In genomic region chr1:93592636-93592949, GRCh38 we compare ENCODE assay signal across 13 cellular contexts.
DNase-seq lines count a peak whose midpoint lies in the region; ATAC-seq and TF ChIP-seq lines count a peak whose summit lies in the region.
"Had no signal": no experiment of that assay in that cellular context is flagged by ENCODE, and none has a peak within 500 bp of the region (broad histone marks: within the 10 kb centered on the region; RNA-seq: fewer than 3 reads in every experiment).

No MANE protein-coding gene starts in this region.

- peak; percentile 6 for ATAC-seq in esophagus mucosa
- no peak for ATAC-seq in naive thymus-derived CD8-positive, alpha-beta T cell
- ATAC-seq: gastroesophageal sphincter had no signal

- H3K4me1 Mint-ChIP-seq in naive thymus-derived CD8-positive, alpha-beta T cell, result peaks cover 15 to 38% (median 28%) of the 10 kb centered on the region in 4 donors
- H3K4me1 Mint-ChIP-seq in type B pancreatic cell (ENCODE audit: unreplicated experiment) (peaks cover 78% of the 10 kb centered on the region), neural progenitor cell (peaks cover 24% of the 10 kb centered on the region)

- CTCF ChIA-PET in RWPE1 (lab: Yijun Ruan, JAX), result interaction anchor here (0.7 to 0.8 kb wide), 4 partner anchors 17 to 221 kb away, joined by 3 read pairs; no protein-coding TSS in a partner anchor

- no peak overlapping the region for H3K4me3 Mint-ChIP-seq in naive thymus-derived CD8-positive, alpha-beta T cell
- H3K4me3 Mint-ChIP-seq in type B pancreatic cell, result peak overlapping the region; percentile 80
- no peak overlapping the region for H3K4me3 Mint-ChIP-seq in neural progenitor cell
- H3K4me3 Mint-ChIP-seq: activated T-cell treated with anti-CD3 and anti-CD28 coated beads, Interleukin-2, amount 50 U/mL, for 24 hours had no signal

- no peaks in the 10 kb centered on the region for H3K9me3 ChIP-seq in neural progenitor cell (ENCODE audit: low read depth)
- H3K9me3 ChIP-seq: gastroesophageal sphincter, ovary had no signal

- no peak for DNase-seq in RWPE1 (ENCODE audit: low spot score)
- DNase-seq in naive thymus-derived CD8-positive, alpha-beta T cell, result no peak
- no peak for DNase-seq in type B pancreatic cell (ENCODE audit: extremely low spot score, unreplicated experiment)
- no peak for DNase-seq in neural progenitor cell (ENCODE audit: low spot score)
- no peak for DNase-seq in hypothalamus (lab: John Stamatoyannopoulos, UW)
- no peak for DNase-seq in NCI-H2171 treated with DMSO at 0.1 percent for 48 hours (lab: John Stamatoyannopoulos, UW)
- DNase-seq: activated T-cell treated with anti-CD3 and anti-CD28 coated beads, Interleukin-2, amount 50 U/mL, for 24 hours; ovary; WERI-Rb-1 had no signal

- H3K27me3 Mint-ChIP-seq in naive thymus-derived CD8-positive, alpha-beta T cell, result no peaks in the 10 kb centered on the region
- H3K27me3 Mint-ChIP-seq in type B pancreatic cell (no peaks in the 10 kb centered on the region), neural progenitor cell (ENCODE audit: insufficient read depth, low read depth) (peaks cover 7% of the 10 kb centered on the region)

- no peak overlapping the region for H3K4me3 ChIP-seq in neural progenitor cell
- H3K4me3 ChIP-seq: dorsolateral prefrontal cortex, gastroesophageal sphincter, ovary had no signal

- H3K27me3 ChIP-seq in neural progenitor cell, result no peaks in the 10 kb centered on the region
- H3K27me3 ChIP-seq: gastroesophageal sphincter, ovary had no signal

- peak overlapping the region; percentile 86 for H3K27ac ChIP-seq in RWPE1
- no peak overlapping the region for H3K27ac ChIP-seq in neural progenitor cell
- H3K27ac ChIP-seq: HL-60, ovary, WERI-Rb-1 had no signal

- no peaks in the 10 kb centered on the region for H3F3A ChIP-seq in neural progenitor cell (ENCODE audit: low read depth)

- no peaks in the 10 kb centered on the region for H3K36me3 ChIP-seq in neural progenitor cell
- H3K36me3 ChIP-seq: ovary, WERI-Rb-1 had no signal

- POLR2A ChIA-PET in RWPE1 (lab: Yijun Ruan, JAX; ENCODE audit: low non-redundant PET), result no interaction called here
- POLR2A ChIA-PET in naive thymus-derived CD8-positive, alpha-beta T cell (lab: Charles Lee), result no interaction called here

- no peak overlapping the region for H3K9ac ChIP-seq in neural progenitor cell

- peaks cover 0 to 3% (median 0%) of the 10 kb centered on the region in 3 donors for H3K36me3 Mint-ChIP-seq in naive thymus-derived CD8-positive, alpha-beta T cell
- H3K36me3 Mint-ChIP-seq in type B pancreatic cell (peaks cover 26% of the 10 kb centered on the region), neural progenitor cell (peaks cover 21% of the 10 kb centered on the region)

- peak overlapping the region in 8 of 10 donors; percentile 29 to 94 (median 74) for H3K27ac Mint-ChIP-seq in naive thymus-derived CD8-positive, alpha-beta T cell
- H3K27ac Mint-ChIP-seq in type B pancreatic cell (peak overlapping the region; percentile 91), neural progenitor cell (no peak overlapping the region)
- H3K27ac Mint-ChIP-seq: activated T-cell treated with anti-CD3 and anti-CD28 coated beads, Interleukin-2, amount 50 U/mL, for 24 hours had no signal

- H3K4me2 ChIP-seq in neural progenitor cell, result no peak overlapping the region

- peaks cover 6% of the 10 kb centered on the region for H4K20me1 ChIP-seq in neural progenitor cell (ENCODE audit: low read depth)

- no peaks in the 10 kb centered on the region for H3K9me3 Mint-ChIP-seq in naive thymus-derived CD8-positive, alpha-beta T cell
- H3K9me3 Mint-ChIP-seq in type B pancreatic cell (no peaks in the 10 kb centered on the region), neural progenitor cell (no peaks in the 10 kb centered on the region)
- H3K9me3 Mint-ChIP-seq: activated T-cell treated with anti-CD3 and anti-CD28 coated beads, Interleukin-2, amount 50 U/mL, for 24 hours had no signal

- no peak overlapping the region for H2AFZ ChIP-seq in neural progenitor cell (replicated peaks)

- peaks cover 15% of the 10 kb centered on the region for H3K4me1 ChIP-seq in neural progenitor cell

- no peaks in the 10 kb centered on the region for H3K79me2 ChIP-seq in neural progenitor cell (ENCODE audit: low read depth)

- TF ChIP-seq CTCF in RWPE1 (conservative IDR thresholded peaks at IDR 0.05; ENCODE audit: low read depth) (no peak), type B pancreatic cell (conservative IDR thresholded peaks at IDR 0.05) (no peak), neural progenitor cell (IDR thresholded peaks at IDR 0.05) (no peak)
